In the genomic region with DNA sequence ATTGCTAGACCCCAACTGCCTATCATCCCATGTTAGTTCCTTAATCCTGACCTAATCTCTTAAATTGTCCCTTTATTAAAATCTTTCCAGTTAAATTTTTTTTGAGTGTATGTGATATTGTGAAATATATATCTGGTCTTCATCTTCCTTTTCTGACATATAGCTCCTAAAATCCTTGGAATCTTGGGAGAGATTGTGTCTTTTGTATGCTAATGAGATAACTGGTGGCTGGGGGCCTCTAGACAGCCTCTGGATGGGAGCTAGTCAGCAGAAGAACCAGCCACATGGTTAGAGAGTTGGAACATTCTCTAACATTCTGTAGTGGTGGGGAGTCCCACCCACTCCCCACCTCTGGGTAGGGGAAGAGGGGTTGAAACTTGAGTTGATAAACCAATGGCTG, we compare ENCODE assay signal across 1 cellular context.
TF ChIP-seq lines count a peak whose summit lies in the region.

No MANE protein-coding gene starts in this region.

TF ChIP-seq in HepG2, 621 proteins besides CTCF, POLR2A, EP300 and RAD21:
- 0 out of 2 replicates have a peak, but pooled peaks have one; percentile 51 for TF ChIP-seq ATF7 (IDR thresholded peaks at IDR 0.05)
- TF ChIP-seq ATF7 (CRISPR knock-in tag; IDR thresholded peaks at IDR 0.05): no peak
- TF ChIP-seq CCAR2 (optimal IDR thresholded peaks at IDR 0.05; ENCODE audit: low read depth, low read length): no peak
TF ChIP-seq in HepG2: peak in this region for 1.
